In the genomic region with DNA sequence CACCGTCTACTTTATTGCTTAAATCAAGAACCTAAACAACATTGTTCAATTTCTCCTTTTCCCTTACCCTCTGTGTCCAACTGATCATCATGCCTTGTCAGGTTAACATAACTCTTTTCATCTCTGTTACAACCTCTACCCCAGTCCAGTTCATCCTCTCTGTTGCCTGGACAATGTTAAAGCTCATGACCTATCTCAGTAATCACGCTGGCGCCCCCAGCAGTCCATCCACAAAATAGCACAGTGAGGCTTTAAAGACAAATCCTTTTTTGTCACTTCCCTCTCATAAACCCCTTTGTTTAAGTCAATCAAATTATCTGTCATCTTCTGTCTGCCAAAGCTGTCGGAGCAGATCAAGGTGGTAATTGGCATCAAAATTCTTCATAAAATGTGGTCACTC, we compare ENCODE assay signal across 8 cellular contexts.
DNase-seq lines count a peak whose midpoint lies in the region; ATAC-seq and TF ChIP-seq lines count a peak whose summit lies in the region.

No MANE protein-coding gene starts in this region.

- DNase-seq in AG09309 (ENCODE audit: low read depth) (no peak), GM19240 (ENCODE audit: insufficient read length, low spot score) (peak; percentile 1), NCI-H1092 treated with DMSO at 0.1 percent for 48 hours (lab: John Stamatoyannopoulos, UW) (peak; percentile 37), esophagus muscularis mucosa (ENCODE audit: extremely low spot score) (no peak), osteocyte (ENCODE audit: extremely low spot score, unreplicated experiment) (no peak)
- peak; percentile 66 for DNase-seq in activated CD8-positive, alpha-beta T cell treated with anti-CD3 and anti-CD28 coated beads, Interleukin-2, amount 10 ng/mL, durations not matched to agents 7 days and 5 days

- no peak overlapping the region for H3K27ac Mint-ChIP-seq in activated CD8-positive, alpha-beta T cell treated with anti-CD3 and anti-CD28 coated beads, Interleukin-2, amount 10 ng/mL, durations not matched to agents 7 days and 5 days
- H3K27ac Mint-ChIP-seq in osteocyte (ENCODE audit: unreplicated experiment), result no peak overlapping the region

- WGBS in esophagus muscularis mucosa, result 72% methylated on average over 4 of the region's 4 CpGs

- H3K36me3 Mint-ChIP-seq in activated CD8-positive, alpha-beta T cell treated with anti-CD3 and anti-CD28 coated beads, Interleukin-2, amount 10 ng/mL, durations not matched to agents 7 days and 5 days (ENCODE audit: low read depth), result peaks cover 18% of the 10 kb centered on the region
- peaks cover 64% of the 10 kb centered on the region for H3K36me3 Mint-ChIP-seq in osteocyte (ENCODE audit: unreplicated experiment)

- no peaks in the 10 kb centered on the region for H3K27me3 ChIP-seq in esophagus muscularis mucosa

- intact Hi-C loops in esophagus muscularis mucosa (cut with DNase I), result loop anchor here (5.0 kb wide), 1 partner anchor 127 kb away; no protein-coding TSS in a partner anchor

- no peak for TF ChIP-seq EP300 in esophagus muscularis mucosa (IDR thresholded peaks at IDR 0.05)

- peaks cover 0 to 10% (median 5%) of the 10 kb centered on the region in 4 donors for H3K36me3 ChIP-seq in esophagus muscularis mucosa

- POLR2A ChIA-PET in activated CD8-positive, alpha-beta T cell treated with anti-CD3 and anti-CD28 coated beads, Interleukin-2, amount 10 ng/mL, durations not matched to agents 7 days and 5 days (lab: Charles Lee), result no interaction called here

- no peak for TF ChIP-seq POLR2A in esophagus muscularis mucosa (IDR thresholded peaks at IDR 0.05; ENCODE audit: low read depth)

- TF ChIP-seq CTCF in AG09309 (IDR thresholded peaks at IDR 0.05; ENCODE audit: control insufficient read depth, insufficient read depth, low read depth, low read length, missing control alignments) (peak; percentile 62), esophagus muscularis mucosa (IDR thresholded peaks at IDR 0.05) (peak; percentile 34 to 58 (median 50)), osteocyte (IDR thresholded peaks at IDR 0.05) (peak; percentile 52)

- ATAC-seq in activated CD8-positive, alpha-beta T cell treated with anti-CD3 and anti-CD28 coated beads, Interleukin-2, amount 10 ng/mL, durations not matched to agents 7 days and 5 days, result peak; percentile 47
- no peak for ATAC-seq in GM18867 (IDR thresholded peaks at IDR 0.05; ENCODE audit: unreplicated experiment)
- ATAC-seq in HG03039 (IDR thresholded peaks at IDR 0.05; ENCODE audit: unreplicated experiment), result no peak

- no peaks in the 10 kb centered on the region for H3K27me3 Mint-ChIP-seq in activated CD8-positive, alpha-beta T cell treated with anti-CD3 and anti-CD28 coated beads, Interleukin-2, amount 10 ng/mL, durations not matched to agents 7 days and 5 days (ENCODE audit: low read depth)
- H3K27me3 Mint-ChIP-seq in osteocyte (ENCODE audit: unreplicated experiment), result no peaks in the 10 kb centered on the region

- H3K4me3 Mint-ChIP-seq in activated CD8-positive, alpha-beta T cell treated with anti-CD3 and anti-CD28 coated beads, Interleukin-2, amount 10 ng/mL, durations not matched to agents 7 days and 5 days, result no peak overlapping the region
- no peak overlapping the region for H3K4me3 Mint-ChIP-seq in osteocyte (ENCODE audit: unreplicated experiment)

- H3K27ac ChIP-seq in esophagus muscularis mucosa (replicated peaks in 1 of 4), result no peak overlapping the region

- peaks cover 6 to 11% (median 7%) of the 10 kb centered on the region in 4 donors for H3K4me1 ChIP-seq in esophagus muscularis mucosa

- CTCF ChIA-PET in activated CD8-positive, alpha-beta T cell treated with anti-CD3 and anti-CD28 coated beads, Interleukin-2, amount 10 ng/mL, durations not matched to agents 7 days and 5 days (lab: Charles Lee), result interaction anchor here (0.7 to 2.2 kb wide), 15 partner anchors 11 to 149 kb away, joined by 3 to 15 read pairs (median 4); no protein-coding TSS in a partner anchor

- H3K4me3 ChIP-seq in AG09309 (ENCODE audit: control insufficient read depth, low read depth, low read length), result no peak overlapping the region
- no peak overlapping the region for H3K4me3 ChIP-seq in esophagus muscularis mucosa

- no peaks in the 10 kb centered on the region for H3K9me3 Mint-ChIP-seq in activated CD8-positive, alpha-beta T cell treated with anti-CD3 and anti-CD28 coated beads, Interleukin-2, amount 10 ng/mL, durations not matched to agents 7 days and 5 days (ENCODE audit: insufficient read depth)
- peaks cover 5% of the 10 kb centered on the region for H3K9me3 Mint-ChIP-seq in osteocyte (ENCODE audit: unreplicated experiment)

- H3K4me1 Mint-ChIP-seq in activated CD8-positive, alpha-beta T cell treated with anti-CD3 and anti-CD28 coated beads, Interleukin-2, amount 10 ng/mL, durations not matched to agents 7 days and 5 days (ENCODE audit: low read depth), result peaks cover 2% of the 10 kb centered on the region
- H3K4me1 Mint-ChIP-seq in osteocyte (ENCODE audit: unreplicated experiment), result peaks cover 9% of the 10 kb centered on the region

- H3K9me3 ChIP-seq in esophagus muscularis mucosa, result no peaks in the 10 kb centered on the region

Comparison
In these comparisons a context has a peak if more than half of its experiments do, and no peak if none do; other contexts are left out.
1. DNase-seq: peak in GM19240 (single experiment), NCI-H1092 treated with DMSO at 0.1 percent for 48 hours (single experiment) and activated CD8-positive, alpha-beta T cell treated with anti-CD3 and anti-CD28 coated beads, Interleukin-2, amount 10 ng/mL, durations not matched to agents 7 days and 5 days (single experiment); none in AG09309 (single experiment), esophagus muscularis mucosa (single experiment) and osteocyte (single experiment).
2. Peak in every context shown above with its lines, with median percentiles within 50 percentile points of each other: CTCF ChIP-seq.